8 cellular contexts compared by ENCODE assay signal in the genomic region with DNA sequence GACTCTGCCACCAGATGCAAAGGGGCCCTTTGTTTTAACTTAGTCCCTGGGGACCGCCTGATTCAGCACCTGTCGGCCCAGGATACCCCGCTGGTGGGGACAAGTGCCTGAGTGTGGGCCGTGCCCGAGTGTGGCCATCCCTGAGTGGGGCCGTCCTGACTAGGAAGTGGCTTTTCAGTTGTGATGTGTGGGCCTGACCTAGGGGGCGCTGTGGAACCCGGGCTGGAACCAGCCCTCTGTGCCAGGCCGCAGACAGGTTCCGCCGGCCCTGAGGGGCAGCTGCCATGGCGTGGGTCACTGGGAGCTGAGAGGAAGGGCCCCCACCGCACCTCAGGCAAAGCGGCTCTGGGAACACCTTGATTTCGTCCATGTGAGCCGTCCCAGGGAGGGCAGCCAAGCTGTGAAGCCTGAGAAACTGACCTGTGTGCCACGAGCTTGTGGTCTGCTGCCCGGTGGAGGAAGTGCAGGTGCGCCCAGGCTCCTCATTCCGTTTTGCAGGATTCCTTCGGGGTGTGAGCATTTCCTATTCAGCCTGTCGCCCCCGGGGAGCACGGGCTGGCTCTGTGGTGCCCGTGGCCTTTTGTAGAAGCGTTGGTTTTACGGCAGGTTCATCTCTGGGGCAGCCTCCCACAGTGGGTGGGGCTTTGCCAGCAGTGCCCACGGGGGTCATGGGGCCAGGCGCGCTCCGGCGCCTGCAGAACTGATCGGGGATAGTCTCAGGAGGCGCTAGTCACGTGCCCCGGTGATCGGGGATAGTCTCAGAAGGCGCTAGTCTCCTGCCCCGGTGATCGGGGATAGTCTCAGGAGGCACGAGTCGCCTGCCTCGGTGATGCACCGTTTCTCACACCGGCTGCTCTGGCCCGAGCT. TPM values are rescaled to one million over a fixed set of nuclear protein-coding genes. Genes with fewer than 3 reads are reported as not detected.
DNase-seq lines count a peak whose midpoint lies in the region; ATAC-seq and TF ChIP-seq lines count a peak whose summit lies in the region.

No MANE protein-coding gene starts in this region.

- H3K9me3 ChIP-seq in esophagus squamous epithelium, result no peaks in the 10 kb centered on the region

- H3K36me3 Mint-ChIP-seq in activated CD4-positive, alpha-beta T cell treated with anti-CD3 and anti-CD28 coated beads for 36 hours (ENCODE audit: low read depth), result peaks cover 45% of the 10 kb centered on the region

- DNase-seq in activated CD4-positive, alpha-beta T cell treated with anti-CD3 and anti-CD28 coated beads for 36 hours, result peak; percentile 73
- no peak for DNase-seq in activated CD4-positive, alpha-beta T cell treated with anti-CD3 and anti-CD28 coated beads for 1 hour
- DNase-seq in NCI-H82 (lab: John Stamatoyannopoulos, UW), result peak; percentile 87
- DNase-seq in activated CD8-positive, alpha-beta memory T cell treated with anti-CD3 and anti-CD28 coated beads, Interleukin-2, amount 50 U/mL, for 24 hours (ENCODE audit: extremely low read depth), result peak; percentile 21
- DNase-seq in esophagus squamous epithelium (lab: John Stamatoyannopoulos, UW), result no peak
- no peak for DNase-seq in omental fat pad (ENCODE audit: low spot score)
- DNase-seq in NCI-H146 (lab: John Stamatoyannopoulos, UW), result no peak

- TF ChIP-seq POLR2A in esophagus squamous epithelium (IDR thresholded peaks at IDR 0.05), result no peak

- peak overlapping the region in 3 of 4 donors; percentile 12 to 50 (median 19) for H3K4me3 ChIP-seq in esophagus squamous epithelium

- peak overlapping the region; percentile 95 for H3K4me3 Mint-ChIP-seq in activated CD4-positive, alpha-beta T cell treated with anti-CD3 and anti-CD28 coated beads for 36 hours

- H3K27ac ChIP-seq in esophagus squamous epithelium, result peak overlapping the region; percentile 5 to 69 (median 56)

- peaks cover 46 to 55% (median 47%) of the 10 kb centered on the region in 3 donors for H3K4me1 ChIP-seq in esophagus squamous epithelium

- H3K27me3 ChIP-seq in esophagus squamous epithelium, result peaks cover 0 to 24% (median 0%) of the 10 kb centered on the region in 4 donors

- H3K9me3 Mint-ChIP-seq in activated CD4-positive, alpha-beta T cell treated with anti-CD3 and anti-CD28 coated beads for 36 hours (ENCODE audit: low read depth), result no peaks in the 10 kb centered on the region

- TF ChIP-seq CTCF in esophagus squamous epithelium (IDR thresholded peaks at IDR 0.05) (peak; percentile 20 to 80 (median 52)), omental fat pad (IDR thresholded peaks at IDR 0.05) (no peak)

- ATAC-seq in activated CD4-positive, alpha-beta T cell treated with anti-CD3 and anti-CD28 coated beads for 36 hours, result peak; percentile 52
- peak; percentile 43 for ATAC-seq in omental fat pad (ENCODE audit: low FRiP score)
- ATAC-seq in GM19455 (IDR thresholded peaks at IDR 0.05; ENCODE audit: unreplicated experiment), result no peak

- H3K4me1 Mint-ChIP-seq in activated CD4-positive, alpha-beta T cell treated with anti-CD3 and anti-CD28 coated beads for 36 hours, result peaks cover 47% of the 10 kb centered on the region

- H3K36me3 ChIP-seq in esophagus squamous epithelium, result peaks cover 20 to 40% (median 29%) of the 10 kb centered on the region in 3 donors

- WGBS in esophagus squamous epithelium, 2 donors, result 2 to 8% methylated on average over 16 to 20 of the region's 46 CpGs

- intact Hi-C loops in activated CD4-positive, alpha-beta T cell treated with anti-CD3 and anti-CD28 coated beads for 36 hours (cut with DNase I, micrococcal nuclease), result loop anchor here in 1 of 2 experiments (2.0 kb wide), 1 partner anchor 75 kb away; no protein-coding TSS in a partner anchor
- intact Hi-C loops in esophagus squamous epithelium (cut with DNase I), result no loop called here

- H3K27me3 Mint-ChIP-seq in activated CD4-positive, alpha-beta T cell treated with anti-CD3 and anti-CD28 coated beads for 36 hours, result no peaks in the 10 kb centered on the region

- POLR2A ChIA-PET in activated CD4-positive, alpha-beta T cell treated with anti-CD3 and anti-CD28 coated beads for 36 hours (lab: Charles Lee), result interaction anchor here (0.5 to 1.0 kb wide), 3 partner anchors 92 to 348 kb away, joined by 3 to 8 read pairs (median 3); a partner anchor contains a TSS

- H3K27ac Mint-ChIP-seq in activated CD4-positive, alpha-beta T cell treated with anti-CD3 and anti-CD28 coated beads for 36 hours, result peak overlapping the region; percentile 61

- CTCF ChIA-PET in activated CD4-positive, alpha-beta T cell treated with anti-CD3 and anti-CD28 coated beads for 36 hours (lab: Charles Lee), result interaction anchor here (0.5 to 0.7 kb wide), 4 partner anchors 10 to 120 kb away, joined by 3 read pairs; no protein-coding TSS in a partner anchor

RNA-seq across cellular contexts. Expression of a gene that starts 5.3 kb away (rescaled TPM):
- 1,000 to 10,000 TPM; 2,518 to 3,038 TPM for total RNA-seq in activated CD4-positive, alpha-beta T cell treated with anti-CD3 and anti-CD28 coated beads for 36 hours
- total RNA-seq in esophagus squamous epithelium, result 1,000 to 10,000 TPM; 3,143 to 7,972 (median 4,864) TPM
- 1,000 to 10,000 TPM; 4,137 to 5,837 (median 4,637) TPM for total RNA-seq in omental fat pad

RNA-seq across cellular contexts. Expression of a gene that starts 9.8 kb away (rescaled TPM):
- total RNA-seq in activated CD4-positive, alpha-beta T cell treated with anti-CD3 and anti-CD28 coated beads for 36 hours, result 10 to 100 TPM; 17.3 to 18.7 TPM
- 1 to 10 TPM in 3 of 4 donors, under 1 TPM in 1; 0.45 to 2.9 (median 2.1) TPM for total RNA-seq in esophagus squamous epithelium
- 1 to 10 TPM in 2 of 4 donors, under 1 TPM in 1, not detected in 1; 0.19 to 2.4 (median 1.1) TPM for total RNA-seq in omental fat pad

RNA-seq across cellular contexts. Expression of a gene that starts 47.7 kb away (rescaled TPM):
- total RNA-seq in activated CD4-positive, alpha-beta T cell treated with anti-CD3 and anti-CD28 coated beads for 36 hours, result not detected
- total RNA-seq in esophagus squamous epithelium (1 to 10 TPM in 1 of 4 donors, under 1 TPM in 1, not detected in 2; 0.76 to 4.1 TPM), omental fat pad (1 to 10 TPM in 1 of 4 donors, not detected in 3; 1.1 TPM)

RNA-seq across cellular contexts. Expression of a gene that starts 57.5 kb away (rescaled TPM):
- total RNA-seq in activated CD4-positive, alpha-beta T cell treated with anti-CD3 and anti-CD28 coated beads for 36 hours, result 10 to 100 TPM; 68.6 to 76.7 TPM
- total RNA-seq in esophagus squamous epithelium (100 to 1,000 TPM in 1 of 4 donors, 10 to 100 TPM in 3; 65.0 to 104 (median 84.9) TPM), omental fat pad (100 to 1,000 TPM in 1 of 4 donors, 10 to 100 TPM in 3; 68.6 to 125 (median 74.8) TPM)

Comparison
In these comparisons a context has a peak if more than half of its experiments do, and no peak if none do; other contexts are left out.
1. DNase-seq: peak in activated CD4-positive, alpha-beta T cell treated with anti-CD3 and anti-CD28 coated beads for 36 hours (single experiment), NCI-H82 (single experiment) and activated CD8-positive, alpha-beta memory T cell treated with anti-CD3 and anti-CD28 coated beads, Interleukin-2, amount 50 U/mL, for 24 hours (single experiment); none in activated CD4-positive, alpha-beta T cell treated with anti-CD3 and anti-CD28 coated beads for 1 hour (single experiment), esophagus squamous epithelium (single experiment), omental fat pad (single experiment) and NCI-H146 (single experiment).
2. CTCF ChIP-seq: peak in esophagus squamous epithelium (6 of 6); none in omental fat pad (0 of 3).
3. RNA of a gene that starts 9.8 kb away (total RNA-seq): 17.3 to 18.7 TPM in activated CD4-positive, alpha-beta T cell treated with anti-CD3 and anti-CD28 coated beads for 36 hours; 0.45 to 2.9 TPM in esophagus squamous epithelium and 0.19 to 2.4 TPM in omental fat pad; every median in the first group is over 4 times any median in the second.